Comparison of ENCODE assay signal across 20 cellular contexts in genomic region chr3:3023106-3023505, GRCh38.
"Had no signal": no experiment of that assay in that cellular context is flagged by ENCODE, and none has a peak within 500 bp of the region (broad histone marks: within the 10 kb centered on the region; RNA-seq: fewer than 3 reads in every experiment).

No MANE protein-coding gene starts in this region.

- H3K27ac ChIP-seq: breast epithelium, foreskin keratinocyte, parathyroid adenoma, thyroid gland had no signal

- ATAC-seq: activated naive CD8-positive, alpha-beta T cell treated with anti-CD3 and anti-CD28 coated beads, Interleukin-2, amount 50 U/mL, for 24 hours; foreskin keratinocyte; left cardiac atrium; stimulated activated memory B cell treated with anti-CD40 and anti-IgM and Interleukin-4, amounts not matched to agents 10 μg/mL and 1 μg/mL and 100 μg/mL, for 72 hours had no signal

- H3K27me3 ChIP-seq: breast epithelium, foreskin keratinocyte, thyroid gland had no signal

- H3K4me3 Mint-ChIP-seq: activated naive CD4-positive, alpha-beta T cell treated with anti-CD3 and anti-CD28 coated beads for 36 hours; activated naive CD8-positive, alpha-beta T cell treated with anti-CD3 and anti-CD28 coated beads, Interleukin-2, amount 50 U/mL, for 24 hours; naive B cell; stimulated activated memory B cell treated with anti-CD40 and anti-IgM and Interleukin-4, amounts not matched to agents 10 μg/mL and 1 μg/mL and 100 μg/mL, for 72 hours had no signal

- H3K36me3 Mint-ChIP-seq: naive B cell; stimulated activated memory B cell treated with anti-CD40 and anti-IgM and Interleukin-4, amounts not matched to agents 10 μg/mL and 1 μg/mL and 100 μg/mL, for 72 hours had no signal

- H3K4me3 ChIP-seq: breast epithelium, lung, thyroid gland had no signal

- DNase-seq: activated CD4-positive, alpha-beta T cell treated with anti-CD3 and anti-CD28 coated beads for 1 hour; activated CD4-positive, alpha-beta T cell treated with anti-CD3 and anti-CD28 coated beads, Interleukin-2, amount 50 U/mL, for 48 hours; activated naive CD4-positive, alpha-beta T cell treated with anti-CD3 and anti-CD28 coated beads for 36 hours; activated naive CD8-positive, alpha-beta T cell treated with anti-CD3 and anti-CD28 coated beads, Interleukin-2, amount 50 U/mL, for 24 hours; aorta; cerebellar nuclear complex; effector CD8-positive, alpha-beta T cell; foreskin keratinocyte; head of caudate nucleus; left cardiac atrium; midbrain; naive B cell; retina; stimulated activated CD4-positive, alpha-beta T cell treated with anti-CD3 and anti-CD28 coated beads, Interleukin-2, amount 100 ng/mL, for 48 hours; thyroid gland had no signal

- H3K27ac Mint-ChIP-seq: activated naive CD4-positive, alpha-beta T cell treated with anti-CD3 and anti-CD28 coated beads for 36 hours; activated naive CD8-positive, alpha-beta T cell treated with anti-CD3 and anti-CD28 coated beads, Interleukin-2, amount 50 U/mL, for 24 hours; activated T-helper 2 cell treated with anti-CD3 and anti-CD28 coated beads, Interferon-gamma antibody, Interleukin-2, Interleukin-4, amounts not matched to agents 10 μg/mL and 5 μg/mL and 100 μg/mL, durations not matched to agents 14 hours and 24 hours and 36 hours; naive B cell; stimulated activated memory B cell treated with anti-CD40 and anti-IgM and Interleukin-4, amounts not matched to agents 10 μg/mL and 1 μg/mL and 100 μg/mL, for 72 hours had no signal

- H3K9me3 ChIP-seq: breast epithelium, thyroid gland had no signal

- H3K4me1 ChIP-seq: breast epithelium, foreskin keratinocyte, parathyroid adenoma, thyroid gland had no signal

- H3K36me3 ChIP-seq: breast epithelium, thyroid gland had no signal

- H3K9me3 Mint-ChIP-seq: activated naive CD4-positive, alpha-beta T cell treated with anti-CD3 and anti-CD28 coated beads for 36 hours; activated naive CD8-positive, alpha-beta T cell treated with anti-CD3 and anti-CD28 coated beads, Interleukin-2, amount 50 U/mL, for 24 hours; activated T-helper 2 cell treated with anti-CD3 and anti-CD28 coated beads, Interferon-gamma antibody, Interleukin-2, Interleukin-4, amounts not matched to agents 10 μg/mL and 5 μg/mL and 100 μg/mL, durations not matched to agents 14 hours and 24 hours and 36 hours; naive B cell; stimulated activated memory B cell treated with anti-CD40 and anti-IgM and Interleukin-4, amounts not matched to agents 10 μg/mL and 1 μg/mL and 100 μg/mL, for 72 hours had no signal
